Comparison of ENCODE assay signal across 14 cellular contexts in genomic region chr5:143543358-143544255, GRCh38.
A peak's percentile ranks its signal among the peaks of the same experiment; 100 is the strongest.
DNase-seq lines count a peak whose midpoint lies in the region; ATAC-seq and TF ChIP-seq lines count a peak whose summit lies in the region.
"Had no signal": no experiment of that assay in that cellular context is flagged by ENCODE, and none has a peak within 500 bp of the region (broad histone marks: within the 10 kb centered on the region; RNA-seq: fewer than 3 reads in every experiment).

No MANE protein-coding gene starts in this region.

- no peak overlapping the region for H2AFZ ChIP-seq in GM23338
- no peak overlapping the region for H2AFZ ChIP-seq in osteoblast (ENCODE audit: low read length)
- H2AFZ ChIP-seq: neural progenitor cell had no signal

- H3K27me3 ChIP-seq in GM23338 (ENCODE audit: insufficient read depth) (no peaks in the 10 kb centered on the region), osteoblast (ENCODE audit: insufficient read depth, low read length) (no peaks in the 10 kb centered on the region)
- H3K27me3 ChIP-seq: neural progenitor cell had no signal

- TF ChIP-seq CTCF in GM23338 (conservative IDR thresholded peaks at IDR 0.05; ENCODE audit: low read depth in 2 of 2) (no peak), osteoblast (IDR thresholded peaks at IDR 0.05; ENCODE audit: extremely low read depth, low read depth, low read length) (no peak), glutamatergic neuron (IDR thresholded peaks at IDR 0.05; ENCODE audit: partially characterized antibody, unreplicated experiment) (no peak)

- H3K9me3 Mint-ChIP-seq in GM23338 = peaks cover 4% of the 10 kb centered on the region; the same call in 2 of the 3 replicates
- peaks cover 2% of the 10 kb centered on the region for H3K9me3 Mint-ChIP-seq in glutamatergic neuron (ENCODE audit: unreplicated experiment)

- H3K27ac ChIP-seq in GM23338 (ENCODE audit: low read depth) (no peak overlapping the region), osteoblast (ENCODE audit: low read depth, low read length) (peak overlapping the region; percentile 77)
- H3K27ac ChIP-seq: neural progenitor cell had no signal

- H4K20me1 ChIP-seq in GM23338 (replicated peaks; ENCODE audit: insufficient read depth) (no peaks in the 10 kb centered on the region), osteoblast (ENCODE audit: insufficient read depth, low read length) (no peaks in the 10 kb centered on the region)

- H3K9me3 ChIP-seq in osteoblast (ENCODE audit: low read depth, low read length) = peaks cover 1% of the 10 kb centered on the region

- H3K27me3 Mint-ChIP-seq in GM23338 (ENCODE audit: insufficient read depth, low read depth, poor library complexity) (no peaks in the 10 kb centered on the region), glutamatergic neuron (ENCODE audit: unreplicated experiment) (peaks cover 1% of the 10 kb centered on the region)

- peak; percentile 14 for DNase-seq in GM23338 (ENCODE audit: low spot score)
- peak; percentile 62 for DNase-seq in fibroblast of peridontal ligament (ENCODE audit: extremely low read depth)
- DNase-seq in osteoblast (ENCODE audit: insufficient read length, low spot score, missing footprints) = peak; percentile 13
- DNase-seq in NOMO-1 treated with dmso at 0.1 percent for 144 hours (lab: John Stamatoyannopoulos, UW; ENCODE audit: unreplicated experiment) = no peak
- DNase-seq in glutamatergic neuron = no peak
- DNase-seq in NCI-H1092 (lab: John Stamatoyannopoulos, UW) = no peak
- no peak for DNase-seq in NCI-H2029 treated with DMSO at 0.1 percent for 48 hours (lab: John Stamatoyannopoulos, UW)
- DNase-seq: activated T-cell treated with anti-CD3 and anti-CD28 coated beads for 4 hours, cortex of kidney, MV-4-11, small intestine had no signal

- H3K4me3 Mint-ChIP-seq in GM23338 (no peak overlapping the region), glutamatergic neuron (ENCODE audit: unreplicated experiment) (no peak overlapping the region)
- H3K4me3 Mint-ChIP-seq: neural progenitor cell had no signal

- H3K36me3 ChIP-seq in GM23338 (ENCODE audit: insufficient read depth) (no peaks in the 10 kb centered on the region), osteoblast (ENCODE audit: insufficient read depth, low read length) (no peaks in the 10 kb centered on the region)

- ATAC-seq in GM23338 (no peak), SK-N-SH treated with all-trans-retinoic acid at 6 μM for 48 hours (peak; percentile 89)
- ATAC-seq: activated CD4-positive, CD25-positive, alpha-beta regulatory T cell treated with anti-CD3 and anti-CD28 coated beads, Interleukin-2, amount 50 U/mL, for 24 hours had no signal

- H3K27ac Mint-ChIP-seq in GM23338 (no peak overlapping the region), glutamatergic neuron (ENCODE audit: unreplicated experiment) (no peak overlapping the region)
- H3K27ac Mint-ChIP-seq: neural progenitor cell had no signal

- H3F3A ChIP-seq in GM23338 (replicated peaks; ENCODE audit: low read depth) = no peaks in the 10 kb centered on the region

- H3K4me1 Mint-ChIP-seq in GM23338 = peaks cover 30% of the 10 kb centered on the region
- H3K4me1 Mint-ChIP-seq in glutamatergic neuron (ENCODE audit: low read depth, unreplicated experiment) = no peaks in the 10 kb centered on the region

- H3K4me1 ChIP-seq in GM23338 (ENCODE audit: insufficient read depth) = peaks cover 8% of the 10 kb centered on the region
- H3K4me1 ChIP-seq in osteoblast (ENCODE audit: insufficient read depth, low read length) = peaks cover 26% of the 10 kb centered on the region
- H3K4me1 ChIP-seq: neural progenitor cell had no signal

- H3K4me3 ChIP-seq in GM23338 (no peak overlapping the region), osteoblast (ENCODE audit: insufficient read depth, low read length) (peak overlapping the region; percentile 43)
- H3K4me3 ChIP-seq: neural progenitor cell had no signal

- H3K79me2 ChIP-seq in GM23338 (replicated peaks; ENCODE audit: insufficient read depth) = no peaks in the 10 kb centered on the region
- no peaks in the 10 kb centered on the region for H3K79me2 ChIP-seq in osteoblast (ENCODE audit: insufficient read depth, low read length)

- no peaks in the 10 kb centered on the region for H3K36me3 Mint-ChIP-seq in GM23338 (ENCODE audit: low read depth)
- H3K36me3 Mint-ChIP-seq in glutamatergic neuron (ENCODE audit: unreplicated experiment) = no peaks in the 10 kb centered on the region
- H3K36me3 Mint-ChIP-seq: neural progenitor cell had no signal

- no peaks in the 10 kb centered on the region for H3K9me2 ChIP-seq in GM23338 (ENCODE audit: insufficient read depth)

- no peak overlapping the region for H3K4me2 ChIP-seq in GM23338
- peak overlapping the region; percentile 70 for H3K4me2 ChIP-seq in osteoblast (ENCODE audit: insufficient read depth, low read length)
- H3K4me2 ChIP-seq: neural progenitor cell had no signal

TF ChIP-seq in GM23338, 12 proteins besides CTCF, POLR2A, EP300 and RAD21 (continues in another document):
- no peak for TF ChIP-seq EZH2phosphoT487 (IDR thresholded peaks at IDR 0.05; ENCODE audit: unreplicated experiment)
- no peak for TF ChIP-seq EZH2 (IDR thresholded peaks at IDR 0.05; ENCODE audit: low read depth, unreplicated experiment)
- TF ChIP-seq CREB1 (CRISPR knock-in tag; IDR thresholded peaks at IDR 0.05; ENCODE audit: low read depth) = no peak
- TF ChIP-seq STAT1 (IDR thresholded peaks at IDR 0.05; ENCODE audit: unreplicated experiment) = no peak
- TF ChIP-seq, protein P1, sequence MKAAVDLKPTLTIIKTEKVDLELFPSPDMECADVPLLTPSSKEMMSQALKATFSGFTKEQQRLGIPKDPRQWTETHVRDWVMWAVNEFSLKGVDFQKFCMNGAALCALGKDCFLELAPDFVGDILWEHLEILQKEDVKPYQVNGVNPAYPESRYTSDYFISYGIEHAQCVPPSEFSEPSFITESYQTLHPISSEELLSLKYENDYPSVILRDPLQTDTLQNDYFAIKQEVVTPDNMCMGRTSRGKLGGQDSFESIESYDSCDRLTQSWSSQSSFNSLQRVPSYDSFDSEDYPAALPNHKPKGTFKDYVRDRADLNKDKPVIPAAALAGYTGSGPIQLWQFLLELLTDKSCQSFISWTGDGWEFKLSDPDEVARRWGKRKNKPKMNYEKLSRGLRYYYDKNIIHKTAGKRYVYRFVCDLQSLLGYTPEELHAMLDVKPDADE (IDR thresholded peaks at IDR 0.05) = no peak

TF ChIP-seq in SK-N-SH treated with all-trans-retinoic acid at 6 μM for 48 hours, 23 proteins besides CTCF, POLR2A, EP300 and RAD21 (continues in another document):
- TF ChIP-seq TSHZ2 (CRISPR knock-in tag; IDR thresholded peaks at IDR 0.05) (no peak), ZFP30 (CRISPR knock-in tag; IDR thresholded peaks at IDR 0.05) (no peak), ESRRG (CRISPR knock-in tag; IDR thresholded peaks at IDR 0.05) (no peak), CSDC2 (CRISPR knock-in tag; IDR thresholded peaks at IDR 0.05) (no peak), TOX (CRISPR knock-in tag; IDR thresholded peaks at IDR 0.05; ENCODE audit: borderline replicate concordance) (no peak), ZNF8 (CRISPR knock-in tag; IDR thresholded peaks at IDR 0.05) (no peak), ZFP3 (CRISPR knock-in tag; IDR thresholded peaks at IDR 0.05) (no peak)
- TF ChIP-seq, protein P2, sequence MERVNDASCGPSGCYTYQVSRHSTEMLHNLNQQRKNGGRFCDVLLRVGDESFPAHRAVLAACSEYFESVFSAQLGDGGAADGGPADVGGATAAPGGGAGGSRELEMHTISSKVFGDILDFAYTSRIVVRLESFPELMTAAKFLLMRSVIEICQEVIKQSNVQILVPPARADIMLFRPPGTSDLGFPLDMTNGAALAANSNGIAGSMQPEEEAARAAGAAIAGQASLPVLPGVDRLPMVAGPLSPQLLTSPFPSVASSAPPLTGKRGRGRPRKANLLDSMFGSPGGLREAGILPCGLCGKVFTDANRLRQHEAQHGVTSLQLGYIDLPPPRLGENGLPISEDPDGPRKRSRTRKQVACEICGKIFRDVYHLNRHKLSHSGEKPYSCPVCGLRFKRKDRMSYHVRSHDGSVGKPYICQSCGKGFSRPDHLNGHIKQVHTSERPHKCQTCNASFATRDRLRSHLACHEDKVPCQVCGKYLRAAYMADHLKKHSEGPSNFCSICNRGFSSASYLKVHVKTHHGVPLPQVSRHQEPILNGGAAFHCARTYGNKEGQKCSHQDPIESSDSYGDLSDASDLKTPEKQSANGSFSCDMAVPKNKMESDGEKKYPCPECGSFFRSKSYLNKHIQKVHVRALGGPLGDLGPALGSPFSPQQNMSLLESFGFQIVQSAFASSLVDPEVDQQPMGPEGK (CRISPR knock-in tag; IDR thresholded peaks at IDR 0.05; ENCODE audit: borderline replicate concordance) = no peak

Comparison
In these comparisons a context has a peak if more than half of its experiments do, and no peak if none do; other contexts are left out.
1. DNase-seq: peak in GM23338 (single experiment), fibroblast of peridontal ligament (single experiment) and osteoblast (single experiment); none in NOMO-1 treated with dmso at 0.1 percent for 144 hours (single experiment), glutamatergic neuron (single experiment), NCI-H1092 (single experiment) and NCI-H2029 treated with DMSO at 0.1 percent for 48 hours (single experiment).